Comparison of ENCODE assay signal across 8 cellular contexts in the genomic region with DNA sequence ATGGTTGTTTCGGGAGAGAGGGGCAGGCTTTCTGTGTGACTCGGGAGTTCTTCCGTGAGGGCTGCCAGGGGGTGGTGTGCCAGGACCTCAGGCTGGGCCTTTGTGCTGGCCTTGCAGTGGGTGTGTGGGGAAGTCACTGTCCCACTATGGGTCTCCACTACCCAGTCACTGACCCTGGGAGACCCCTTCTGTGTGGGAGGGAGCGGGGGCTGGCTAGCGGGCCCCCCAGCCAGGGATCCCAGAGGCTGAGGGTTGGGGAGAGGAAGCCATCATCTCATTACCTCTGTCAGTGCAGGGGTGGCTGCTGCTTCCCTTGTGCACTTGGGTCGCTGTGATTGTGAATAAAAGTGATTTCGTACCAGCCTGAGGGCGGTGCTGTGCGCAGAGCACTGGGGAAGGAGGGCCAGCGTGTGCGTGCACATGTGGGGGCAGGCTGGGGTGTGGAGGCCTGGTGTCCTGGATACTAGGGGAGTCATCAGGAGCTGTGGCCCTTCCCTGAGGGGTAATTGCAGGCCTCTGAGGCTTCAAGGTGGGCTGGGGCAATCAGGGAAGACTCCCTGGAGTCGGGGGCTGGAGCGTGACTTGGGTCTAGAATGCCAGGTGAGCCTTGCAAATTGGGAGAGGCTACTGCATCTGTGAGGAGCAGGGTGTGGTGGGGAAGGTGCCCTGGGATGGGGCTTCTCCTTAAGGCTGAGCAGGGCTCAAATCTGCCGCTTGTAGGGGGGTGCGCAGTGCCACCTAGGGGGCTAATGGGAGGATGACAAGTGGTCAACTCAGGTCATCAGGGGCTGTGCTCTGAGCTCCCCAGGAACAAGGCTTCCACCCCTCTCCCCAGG.
DNase-seq lines count a peak whose midpoint lies in the region; ATAC-seq, FAIRE-seq and TF ChIP-seq lines count a peak whose summit lies in the region.

No MANE protein-coding gene starts in this region.

- TF ChIP-seq RAD21 in A549 (conservative IDR thresholded peaks at IDR 0.05 in 1 of 2, IDR thresholded peaks at IDR 0.05 in 1 of 2) = peak; percentile 76 to 86

- H2AK5ac ChIP-seq in mesendoderm (ENCODE audit: low read length) = no peak overlapping the region

- no peak overlapping the region for H3K4me3 Mint-ChIP-seq in chondrocyte (ENCODE audit: unreplicated experiment)

- H3K27me3 Mint-ChIP-seq in chondrocyte (ENCODE audit: low read depth) = peaks cover 1% of the 10 kb centered on the region

- H3K4ac ChIP-seq in mesendoderm (ENCODE audit: low read depth, low read length) = no peak overlapping the region

- H3K36me3 ChIP-seq in mesendoderm (ENCODE audit: control insufficient read depth, insufficient read depth, low read length) (no peaks in the 10 kb centered on the region), upper lobe of right lung (no peaks in the 10 kb centered on the region)

- TF ChIP-seq POLR2A in A549 (IDR thresholded peaks at IDR 0.05; ENCODE audit: low read length) = no peak

- H3K27ac Mint-ChIP-seq in chondrocyte (ENCODE audit: unreplicated experiment) = no peak overlapping the region

- no peak overlapping the region for H2BK120ac ChIP-seq in mesendoderm (ENCODE audit: low read depth, low read length)

- 57% methylated on average over 13 of the region's 15 CpGs for WGBS in A549 (ENCODE audit: missing lambda C conversion rate)
- WGBS in mesendoderm (ENCODE audit: extremely low coverage, insufficient coverage, low lambda C conversion rate) = no CpG with 5 or more reads among the region's 15 CpGs

- ATAC-seq in A549 (peak; percentile 80 to 94), HG03520 (IDR thresholded peaks at IDR 0.05; ENCODE audit: unreplicated experiment) (peak; percentile 76), upper lobe of right lung (peak; percentile 58)

- DNase-seq in A549 (ENCODE audit: low read depth in 1 of 2, low spot score in 1 of 2) = peak; percentile 56 to 94
- DNase-seq in T-helper 2 cell = peak in 3 of 5 experiments; percentile 9 to 31 (median 14)
- no peak for DNase-seq in chondrocyte (ENCODE audit: low spot score)
- DNase-seq in mesendoderm = peak; percentile 66
- DNase-seq in upper lobe of right lung = no peak
- DNase-seq in NCI-H1048 (lab: John Stamatoyannopoulos, UW) = no peak

- intact Hi-C loops in upper lobe of right lung (cut with DNase I) = no loop called here

- POLR2A ChIA-PET in A549 (lab: Yijun Ruan, JAX) = interaction anchor here (0.6 kb wide), 1 partner anchor 107 kb away, joined by 3 read pairs; no protein-coding TSS in a partner anchor

- peak; percentile 77 for TF ChIP-seq CTCF in A549 (IDR thresholded peaks at IDR 0.05)
- TF ChIP-seq CTCF in GM12874 (IDR thresholded peaks at IDR 0.05; ENCODE audit: insufficient read depth, low read depth, low read length) = peak; percentile 86
- TF ChIP-seq CTCF in chondrocyte (IDR thresholded peaks at IDR 0.05) = peak; percentile 80
- peak; percentile 48 for TF ChIP-seq CTCF in upper lobe of right lung (IDR thresholded peaks at IDR 0.05)

- H3K36me3 Mint-ChIP-seq in chondrocyte (ENCODE audit: low read depth) = peaks cover 10% of the 10 kb centered on the region

- no peak for FAIRE-seq in A549 (lab: Jason Lieb, UNC)

- H3K27me3 ChIP-seq in mesendoderm (ENCODE audit: insufficient read depth, low read length, poor library complexity) (no peaks in the 10 kb centered on the region), upper lobe of right lung (no peaks in the 10 kb centered on the region)

- TF ChIP-seq EP300 in A549 (IDR thresholded peaks at IDR 0.05) = no peak

- no peaks in the 10 kb centered on the region for H3K79me1 ChIP-seq in mesendoderm (ENCODE audit: low read length)

- no peaks in the 10 kb centered on the region for H3K4me1 Mint-ChIP-seq in chondrocyte (ENCODE audit: low read depth)

- H3K4me3 ChIP-seq in A549 (no peak overlapping the region), mesendoderm (ENCODE audit: low read length) (no peak overlapping the region), upper lobe of right lung (no peak overlapping the region)

- no peak overlapping the region for H3K56ac ChIP-seq in mesendoderm (ENCODE audit: low read length)

- no peak overlapping the region for H3K18ac ChIP-seq in mesendoderm (ENCODE audit: low read length)

- no peak overlapping the region for H2BK15ac ChIP-seq in mesendoderm (replicated peaks; ENCODE audit: low read depth)

- peaks cover 3% of the 10 kb centered on the region for H3K9me3 Mint-ChIP-seq in chondrocyte (ENCODE audit: low read depth)

- no peak overlapping the region for H3K23ac ChIP-seq in mesendoderm (ENCODE audit: low read length)

- H3K4me1 ChIP-seq in A549 (no peaks in the 10 kb centered on the region), mesendoderm (ENCODE audit: control insufficient read depth, low read depth, low read length) (no peaks in the 10 kb centered on the region), upper lobe of right lung (no peaks in the 10 kb centered on the region)

- H3K4me2 ChIP-seq in A549 (no peak overlapping the region), mesendoderm (ENCODE audit: low read length) (no peak overlapping the region)

- no peaks in the 10 kb centered on the region for H3K79me2 ChIP-seq in mesendoderm (ENCODE audit: control insufficient read depth, insufficient read depth, low read length)

- H3K27ac ChIP-seq in A549 = no peak overlapping the region
- no peak overlapping the region for H3K27ac ChIP-seq in mesendoderm (ENCODE audit: low read depth, low read length)
- no peak overlapping the region for H3K27ac ChIP-seq in upper lobe of right lung

- H3K9me3 ChIP-seq in A549 (no peaks in the 10 kb centered on the region), upper lobe of right lung (no peaks in the 10 kb centered on the region)

- H4K8ac ChIP-seq in mesendoderm (ENCODE audit: low read depth, low read length) = no peak overlapping the region

- no peak overlapping the region for H4K5ac ChIP-seq in mesendoderm (ENCODE audit: low read length)

- H3K9ac ChIP-seq in mesendoderm (ENCODE audit: low read length) = no peak overlapping the region

- no peak overlapping the region for H2BK5ac ChIP-seq in mesendoderm (ENCODE audit: low read length)

- CTCF ChIA-PET in A549 (lab: Yijun Ruan, JAX) = interaction anchor here (0.5 to 18.9 kb wide), 53 partner anchors 10 to 841 kb away, joined by 3 to 265 read pairs (median 4); a partner anchor contains a TSS

TF ChIP-seq in A549, 52 proteins besides CTCF, POLR2A, EP300 and RAD21:
- TF ChIP-seq SMC3 (IDR thresholded peaks at IDR 0.05) (peak; percentile 61), JUNB (IDR thresholded peaks at IDR 0.05) (no peak)

Comparison
In these comparisons a context has a peak if more than half of its experiments do, and no peak if none do; other contexts are left out.
1. DNase-seq: peak in A549 (2 of 2), T-helper 2 cell (3 of 5) and mesendoderm (single experiment); none in chondrocyte (single experiment), upper lobe of right lung (single experiment) and NCI-H1048 (single experiment).
2. Peak in every context shown above with its lines, with median percentiles within 50 percentile points of each other: ATAC-seq and CTCF ChIP-seq.